22 cellular contexts compared by ENCODE assay signal in the genomic region with DNA sequence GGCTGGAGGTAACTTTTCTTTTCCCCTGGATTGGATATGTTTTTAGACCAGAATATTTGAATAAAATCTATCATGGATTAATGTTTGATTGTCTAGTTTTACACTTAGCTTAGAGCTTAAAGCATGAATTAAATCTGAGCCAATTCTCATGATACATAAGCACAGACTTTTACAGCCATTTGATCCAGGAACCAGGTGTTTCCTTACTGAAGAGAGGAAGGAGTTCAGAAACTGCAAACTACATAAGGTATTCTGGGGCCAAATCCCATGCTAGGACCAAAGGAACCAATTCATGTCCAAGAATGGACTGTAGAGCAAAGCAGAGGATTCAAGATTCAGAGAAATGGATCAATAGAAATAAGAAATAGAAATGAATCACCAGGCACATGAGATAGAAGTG.
DNase-seq lines count a peak whose midpoint lies in the region; TF ChIP-seq lines count a peak whose summit lies in the region.
"Had no signal": no experiment of that assay in that cellular context is flagged by ENCODE, and none has a peak within 500 bp of the region (broad histone marks: within the 10 kb centered on the region; RNA-seq: fewer than 3 reads in every experiment).

No MANE protein-coding gene starts in this region.

- H3K27me3 ChIP-seq in BLaER1 (no peaks in the 10 kb centered on the region), PC-9 (ENCODE audit: insufficient read depth, low read depth) (no peaks in the 10 kb centered on the region), MG63 (no peaks in the 10 kb centered on the region), MM.1S (replicated peaks; ENCODE audit: insufficient read depth, low read length) (no peaks in the 10 kb centered on the region), Peyer's patch (no peaks in the 10 kb centered on the region)
- H3K27me3 ChIP-seq: BE2C had no signal

- H3K79me2 ChIP-seq in PC-9 (ENCODE audit: low read depth) (no peaks in the 10 kb centered on the region), MM.1S (ENCODE audit: low read length) (no peaks in the 10 kb centered on the region)

- H3K9ac ChIP-seq in BLaER1: no peak overlapping the region
- no peak overlapping the region for H3K9ac ChIP-seq in MM.1S (ENCODE audit: low read length)
- H3K9ac ChIP-seq: GM23248 had no signal

- H3K36me3 ChIP-seq in BLaER1: no peaks in the 10 kb centered on the region
- H3K36me3 ChIP-seq in PC-9 (ENCODE audit: low read depth): no peaks in the 10 kb centered on the region
- H3K36me3 ChIP-seq in MG63: no peaks in the 10 kb centered on the region
- H3K36me3 ChIP-seq in MM.1S (replicated peaks; ENCODE audit: insufficient read depth, low read length): no peaks in the 10 kb centered on the region
- no peaks in the 10 kb centered on the region for H3K36me3 ChIP-seq in Peyer's patch
- H3K36me3 ChIP-seq: BE2C had no signal

- CTCF ChIA-PET in PC-9 (lab: Charles Lee): no interaction called here

- intact Hi-C loops in PC-9 (cut with micrococcal nuclease; ENCODE audit: unreplicated experiment): no loop called here

- POLR2A ChIA-PET in PC-9 (lab: Charles Lee; ENCODE audit: unreplicated experiment): no interaction called here

- no TSS peak for BruUV-seq in PC-9 (replicated peaks; lab: Mats Ljungman, UMichigan)

- H3K4me1 ChIP-seq in BLaER1 (peaks cover 13% of the 10 kb centered on the region), PC-9 (replicated peaks; ENCODE audit: insufficient read depth) (peaks cover 5% of the 10 kb centered on the region), MM.1S (ENCODE audit: low read length) (no peaks in the 10 kb centered on the region), Peyer's patch (no peaks in the 10 kb centered on the region)
- H3K4me1 ChIP-seq: A549, BE2C had no signal

- no peak for TF ChIP-seq POLR2A in Peyer's patch (IDR thresholded peaks at IDR 0.05)

- H3K9me2 ChIP-seq in PC-9 (ENCODE audit: insufficient read depth): no peaks in the 10 kb centered on the region
- H3K9me2 ChIP-seq in MM.1S (replicated peaks; ENCODE audit: insufficient read depth, low read length): no peaks in the 10 kb centered on the region

- DNase-seq in PC-9 (no peak), dermis microvascular lymphatic vessel endothelial cell (ENCODE audit: low read depth in 2 of 2) (peak; percentile 50 to 85), pulmonary artery endothelial cell (ENCODE audit: low read depth, low spot score) (peak; percentile 26), MG63 (no peak), MM.1S (no peak), Peyer's patch (no peak)
- DNase-seq: 8988T; ACHN; AML-193; BE2C; CD4-positive, CD25-positive, alpha-beta regulatory T cell; CD8-positive, alpha-beta memory T cell; DMS 273 treated with DMSO at 0.1 percent for 48 hours; DMS79; EL; GDM1; GM23248; H9 had no signal

- H4K20me1 ChIP-seq in BLaER1 (no peaks in the 10 kb centered on the region), PC-9 (ENCODE audit: insufficient read depth) (no peaks in the 10 kb centered on the region), MM.1S (ENCODE audit: insufficient read depth, low read length) (no peaks in the 10 kb centered on the region)

- H3K4me3 ChIP-seq in BLaER1 (no peak overlapping the region), PC-9 (no peak overlapping the region), MG63 (no peak overlapping the region), MM.1S (ENCODE audit: low read length) (no peak overlapping the region), Peyer's patch (no peak overlapping the region)
- H3K4me3 ChIP-seq: A549, GM12878, GM23248 had no signal

- H2AFZ ChIP-seq in PC-9 (peak overlapping the region; percentile 55; the same call in 1 of the 2 replicates), MM.1S (ENCODE audit: low read length) (no peak overlapping the region)

- H3K27ac ChIP-seq in BLaER1 (no peak overlapping the region), PC-9 (no peak overlapping the region), MM.1S (ENCODE audit: low read length) (no peak overlapping the region), Peyer's patch (no peak overlapping the region)
- H3K27ac ChIP-seq: A549, C4-2B, GM23248 had no signal

- H3K4me2 ChIP-seq in BLaER1 (peak overlapping the region; percentile 25), PC-9 (no peak overlapping the region), MM.1S (ENCODE audit: low read depth, low read length) (no peak overlapping the region)
- H3K4me2 ChIP-seq: A549 had no signal

- TF ChIP-seq CTCF in PC-9 (conservative IDR thresholded peaks at IDR 0.05): no peak
- no peak for TF ChIP-seq CTCF in MM.1S (IDR thresholded peaks at IDR 0.05; ENCODE audit: low read length)
- TF ChIP-seq CTCF in Peyer's patch (IDR thresholded peaks at IDR 0.05): no peak

- H3K9me3 ChIP-seq in BLaER1 (no peaks in the 10 kb centered on the region), PC-9 (ENCODE audit: insufficient read depth, low read depth) (no peaks in the 10 kb centered on the region), MG63 (no peaks in the 10 kb centered on the region), MM.1S (replicated peaks; ENCODE audit: insufficient read depth, low read length) (no peaks in the 10 kb centered on the region), Peyer's patch (no peaks in the 10 kb centered on the region)
- H3K9me3 ChIP-seq: A549, BE2C had no signal

- H3F3A ChIP-seq in PC-9 (ENCODE audit: insufficient read depth, low read depth) (no peaks in the 10 kb centered on the region), MM.1S (ENCODE audit: insufficient read depth, low read length) (no peaks in the 10 kb centered on the region)

Comparison
In these comparisons a context has a peak if more than half of its experiments do, and no peak if none do; other contexts are left out.
1. DNase-seq: peak in dermis microvascular lymphatic vessel endothelial cell (2 of 2) and pulmonary artery endothelial cell (single experiment); none in PC-9 (0 of 2), MG63 (single experiment), MM.1S (single experiment) and Peyer's patch (0 of 3).